1 cellular context compared by ENCODE assay signal in genomic region chr6:84462697-84463096, GRCh38.
TF ChIP-seq lines count a peak whose summit lies in the region.

No MANE protein-coding gene starts in this region.

TF ChIP-seq in SK-N-SH treated with all-trans-retinoic acid at 6 μM for 48 hours, 23 proteins besides CTCF, POLR2A, EP300 and RAD21 (continued from another document):
- TF ChIP-seq, protein P1, sequence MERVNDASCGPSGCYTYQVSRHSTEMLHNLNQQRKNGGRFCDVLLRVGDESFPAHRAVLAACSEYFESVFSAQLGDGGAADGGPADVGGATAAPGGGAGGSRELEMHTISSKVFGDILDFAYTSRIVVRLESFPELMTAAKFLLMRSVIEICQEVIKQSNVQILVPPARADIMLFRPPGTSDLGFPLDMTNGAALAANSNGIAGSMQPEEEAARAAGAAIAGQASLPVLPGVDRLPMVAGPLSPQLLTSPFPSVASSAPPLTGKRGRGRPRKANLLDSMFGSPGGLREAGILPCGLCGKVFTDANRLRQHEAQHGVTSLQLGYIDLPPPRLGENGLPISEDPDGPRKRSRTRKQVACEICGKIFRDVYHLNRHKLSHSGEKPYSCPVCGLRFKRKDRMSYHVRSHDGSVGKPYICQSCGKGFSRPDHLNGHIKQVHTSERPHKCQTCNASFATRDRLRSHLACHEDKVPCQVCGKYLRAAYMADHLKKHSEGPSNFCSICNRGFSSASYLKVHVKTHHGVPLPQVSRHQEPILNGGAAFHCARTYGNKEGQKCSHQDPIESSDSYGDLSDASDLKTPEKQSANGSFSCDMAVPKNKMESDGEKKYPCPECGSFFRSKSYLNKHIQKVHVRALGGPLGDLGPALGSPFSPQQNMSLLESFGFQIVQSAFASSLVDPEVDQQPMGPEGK (CRISPR knock-in tag; IDR thresholded peaks at IDR 0.05; ENCODE audit: borderline replicate concordance), result no peak
- TF ChIP-seq ZNF565 (CRISPR knock-in tag; conservative IDR thresholded peaks at IDR 0.05; ENCODE audit: low read depth) (no peak), CSDC2 (CRISPR knock-in tag; IDR thresholded peaks at IDR 0.05) (no peak)
TF ChIP-seq in SK-N-SH treated with all-trans-retinoic acid at 6 μM for 48 hours: peak in this region for 0.
